Comparison of ENCODE assay signal across 22 cellular contexts in the genomic region with DNA sequence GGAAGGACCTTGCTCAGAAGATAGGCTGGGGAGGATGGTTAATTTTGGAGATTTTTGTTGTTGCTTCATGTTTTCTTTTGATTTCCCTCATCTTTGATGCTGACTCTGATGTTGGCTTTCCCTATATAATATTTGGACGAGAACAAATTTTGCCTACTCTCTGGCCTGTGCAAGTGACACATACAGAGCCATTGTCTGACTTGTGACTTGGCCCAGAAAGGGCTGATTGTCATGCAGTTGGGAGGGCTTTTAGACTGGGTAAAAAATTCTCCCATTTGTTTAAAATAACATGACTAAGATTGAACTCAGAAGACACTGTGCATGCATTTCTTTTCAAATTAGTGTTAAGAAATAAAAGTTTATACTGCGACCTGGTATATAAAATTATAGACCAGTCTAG.
A peak's percentile ranks its signal among the peaks of the same experiment; 100 is the strongest.
DNase-seq lines count a peak whose midpoint lies in the region; ATAC-seq and TF ChIP-seq lines count a peak whose summit lies in the region.
"Had no signal": no experiment of that assay in that cellular context is flagged by ENCODE, and none has a peak within 500 bp of the region (broad histone marks: within the 10 kb centered on the region; RNA-seq: fewer than 3 reads in every experiment).

No MANE protein-coding gene starts in this region.

- intact Hi-C loops in dorsolateral prefrontal cortex (cut with DNase I) = loop anchor here in 1 of 2 donors (5.0 kb wide), 1 partner anchor 99 kb away; the partner anchor contains the start of gene SUPT3H

- no peak overlapping the region for H3K4me3 Mint-ChIP-seq in stimulated activated naive CD8-positive, alpha-beta T cell treated with anti-CD3 and anti-CD28 coated beads, Interleukin-15, Interleukin-2, amounts not matched to agents 100 ng/mL and 50 ng/mL, for 24 hours
- H3K4me3 Mint-ChIP-seq in immature natural killer cell = no peak overlapping the region
- H3K4me3 Mint-ChIP-seq: B cell, CD14-positive monocyte had no signal

- peak overlapping the region; percentile 4 for H3K27ac Mint-ChIP-seq in stimulated activated naive CD8-positive, alpha-beta T cell treated with anti-CD3 and anti-CD28 coated beads, Interleukin-15, Interleukin-2, amounts not matched to agents 100 ng/mL and 50 ng/mL, for 24 hours
- H3K27ac Mint-ChIP-seq in immature natural killer cell = no peak overlapping the region
- H3K27ac Mint-ChIP-seq: B cell had no signal

- H3K4me3 ChIP-seq in dorsolateral prefrontal cortex = no peak overlapping the region
- H3K4me3 ChIP-seq in neutrophil (ENCODE audit: low read depth in 1 of 2, low read length in 1 of 2) = no peak overlapping the region
- H3K4me3 ChIP-seq: GM12878 had no signal

- DNase-seq in stimulated activated naive CD8-positive, alpha-beta T cell treated with anti-CD3 and anti-CD28 coated beads, Interleukin-15, Interleukin-2, amounts not matched to agents 100 U/mL and 50 U/mL, for 24 hours = no peak
- DNase-seq in dorsolateral prefrontal cortex = peak in 1 of 10 donors; percentile 43
- DNase-seq in immature natural killer cell = no peak
- DNase-seq in NCI-H146 (lab: John Stamatoyannopoulos, UW) = no peak
- DNase-seq in left lobe of liver (ENCODE audit: low spot score) = no peak
- DNase-seq: DMS 273 treated with DMSO at 0.1 percent for 48 hours, DMS79 treated with DMSO at 0.1 percent for 48 hours, H7, Karpas-422, NCI-H187, NCI-H446 treated with DMSO at 0.1 percent for 48 hours, NCI-H526 treated with DMSO at 0.1 percent for 48 hours, PC-3, RPMI8226, SHP77 treated with DMSO at 0.1 percent for 48 hours had no signal

- peaks cover 48 to 51% of the 10 kb centered on the region in 2 experiments for H3K4me1 ChIP-seq in neutrophil (ENCODE audit: control insufficient read depth in 1 of 2, insufficient read depth in 1 of 2, low read depth in 1 of 2, low read length in 1 of 2)

- H3K36me3 ChIP-seq in neutrophil = no peaks in the 10 kb centered on the region

- peak in 2 of 56 donors; percentile 6 to 15 for TF ChIP-seq CTCF in dorsolateral prefrontal cortex (IDR thresholded peaks at IDR 0.05 in 54 of 56, conservative IDR thresholded peaks at IDR 0.05 in 2 of 56; ENCODE audit: low read depth in 1 of 56, partially characterized antibody in 56 of 56)
- no peak for TF ChIP-seq CTCF in neutrophil (IDR thresholded peaks at IDR 0.05)

- H3K9me3 Mint-ChIP-seq in stimulated activated naive CD8-positive, alpha-beta T cell treated with anti-CD3 and anti-CD28 coated beads, Interleukin-15, Interleukin-2, amounts not matched to agents 100 ng/mL and 50 ng/mL, for 24 hours = no peaks in the 10 kb centered on the region
- H3K9me3 Mint-ChIP-seq in immature natural killer cell = no peaks in the 10 kb centered on the region
- H3K9me3 Mint-ChIP-seq: CD14-positive monocyte, IgD-negative memory B cell had no signal

- peaks cover 30% of the 10 kb centered on the region for H3K36me3 Mint-ChIP-seq in stimulated activated naive CD8-positive, alpha-beta T cell treated with anti-CD3 and anti-CD28 coated beads, Interleukin-15, Interleukin-2, amounts not matched to agents 100 ng/mL and 50 ng/mL, for 24 hours (ENCODE audit: low read depth)
- H3K36me3 Mint-ChIP-seq in immature natural killer cell = no peaks in the 10 kb centered on the region
- H3K36me3 Mint-ChIP-seq: IgD-negative memory B cell had no signal

- no peaks in the 10 kb centered on the region for H3K9me3 ChIP-seq in neutrophil

- H3K27me3 ChIP-seq in dorsolateral prefrontal cortex = no peaks in the 10 kb centered on the region
- no peaks in the 10 kb centered on the region for H3K27me3 ChIP-seq in neutrophil

- no peaks in the 10 kb centered on the region for H3K27me3 Mint-ChIP-seq in stimulated activated naive CD8-positive, alpha-beta T cell treated with anti-CD3 and anti-CD28 coated beads, Interleukin-15, Interleukin-2, amounts not matched to agents 100 ng/mL and 50 ng/mL, for 24 hours
- peaks cover 0 to 2% (median 0%) of the 10 kb centered on the region in 3 donors for H3K27me3 Mint-ChIP-seq in immature natural killer cell (ENCODE audit: low read depth in 3 of 3)
- H3K27me3 Mint-ChIP-seq: B cell, IgD-negative memory B cell had no signal

- peak overlapping the region in 51 of 59 donors; percentile 5 to 97 (median 85) for H3K27ac ChIP-seq in dorsolateral prefrontal cortex
- peak overlapping the region; percentile 84 for H3K27ac ChIP-seq in neutrophil

- ATAC-seq in stimulated activated naive CD8-positive, alpha-beta T cell treated with anti-CD3 and anti-CD28 coated beads, Interleukin-15, Interleukin-2, amounts not matched to agents 100 U/mL and 50 U/mL, for 24 hours = no peak
- ATAC-seq in HG03135 (IDR thresholded peaks at IDR 0.05; ENCODE audit: unreplicated experiment) (no peak), left lobe of liver (no peak)
- ATAC-seq: GM12878, PC-3 had no signal

- peaks cover 38% of the 10 kb centered on the region for H3K4me1 Mint-ChIP-seq in stimulated activated naive CD8-positive, alpha-beta T cell treated with anti-CD3 and anti-CD28 coated beads, Interleukin-15, Interleukin-2, amounts not matched to agents 100 ng/mL and 50 ng/mL, for 24 hours (ENCODE audit: low read depth)
- H3K4me1 Mint-ChIP-seq in immature natural killer cell = peaks cover 0 to 20% of the 10 kb centered on the region in 2 donors
